Comparison of ENCODE assay signal across 13 cellular contexts in the genomic region with DNA sequence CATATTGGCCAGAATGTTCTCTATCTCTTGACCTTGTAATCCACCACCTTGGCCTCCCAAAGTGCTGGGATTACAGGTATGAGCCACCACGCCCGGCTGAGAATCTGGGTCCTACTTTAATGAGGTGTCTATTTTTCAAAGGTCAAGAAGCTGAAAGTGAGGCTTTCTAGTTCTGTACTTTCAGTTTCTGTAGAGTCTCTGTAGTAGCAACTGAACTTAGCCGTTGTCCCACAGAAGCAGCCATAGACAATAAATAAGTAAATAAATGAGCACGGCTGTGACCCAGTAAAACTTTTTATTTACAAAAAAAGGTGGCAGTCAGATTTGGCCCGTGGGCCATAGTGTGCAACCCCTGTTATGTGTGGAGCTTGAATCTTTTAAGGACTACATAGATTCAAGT.
DNase-seq lines count a peak whose midpoint lies in the region; ATAC-seq and TF ChIP-seq lines count a peak whose summit lies in the region.
"Had no signal": no experiment of that assay in that cellular context is flagged by ENCODE, and none has a peak within 500 bp of the region (broad histone marks: within the 10 kb centered on the region; RNA-seq: fewer than 3 reads in every experiment).

No MANE protein-coding gene starts in this region.

- H3K27ac Mint-ChIP-seq in stimulated activated naive CD8-positive, alpha-beta T cell treated with anti-CD3 and anti-CD28 coated beads, Interleukin-15, amount 100 ng/mL, for 72 hours: no peak overlapping the region
- H3K27ac Mint-ChIP-seq: T-helper 2 cell treated with Interferon-gamma antibody and Interleukin-4, amounts not matched to agents 5 μg/mL and 100 μg/mL, for 36 hours had no signal

- H3K27me3 ChIP-seq in right lobe of liver (no peaks in the 10 kb centered on the region), Peyer's patch (no peaks in the 10 kb centered on the region)

- H3K27ac ChIP-seq in right lobe of liver: peak overlapping the region in 2 of 3 donors; percentile 21 to 47
- no peak overlapping the region for H3K27ac ChIP-seq in Peyer's patch

- H3K9me3 Mint-ChIP-seq in stimulated activated naive CD8-positive, alpha-beta T cell treated with anti-CD3 and anti-CD28 coated beads, Interleukin-15, amount 100 ng/mL, for 72 hours: no peaks in the 10 kb centered on the region
- H3K9me3 Mint-ChIP-seq: T-helper 2 cell treated with Interferon-gamma antibody and Interleukin-4, amounts not matched to agents 5 μg/mL and 100 μg/mL, for 36 hours had no signal

- intact Hi-C loops in right lobe of liver (cut with DNase I): no loop called here

- 26% methylated on average over 5 of the region's 5 CpGs for WGBS in right lobe of liver (ENCODE audit: insufficient coverage, low coverage, low lambda C conversion rate, missing lambda C conversion rate)

- H3K4me3 ChIP-seq in right lobe of liver (no peak overlapping the region), Peyer's patch (no peak overlapping the region)

- H3K36me3 ChIP-seq in right lobe of liver: peaks cover 0 to 26% (median 6%) of the 10 kb centered on the region in 4 donors
- peaks cover 0 to 38% (median 0%) of the 10 kb centered on the region in 3 donors for H3K36me3 ChIP-seq in Peyer's patch

- TF ChIP-seq POLR2A in right lobe of liver (IDR thresholded peaks at IDR 0.05): no peak
- no peak for TF ChIP-seq POLR2A in Peyer's patch (IDR thresholded peaks at IDR 0.05)

- ATAC-seq in GM19023 (IDR thresholded peaks at IDR 0.05; ENCODE audit: unreplicated experiment) (peak; percentile 84), GM21528 (IDR thresholded peaks at IDR 0.05; ENCODE audit: low FRiP score, unreplicated experiment) (peak; percentile 84), HG03066 (IDR thresholded peaks at IDR 0.05; ENCODE audit: low read depth, unreplicated experiment) (peak; percentile 85), right lobe of liver (peak; percentile 51 to 75 (median 72))
- no peak for ATAC-seq in stimulated activated naive CD8-positive, alpha-beta T cell treated with anti-CD3 and anti-CD28 coated beads, Interleukin-15, amount 100 ng/mL, for 72 hours

- DNase-seq in right lobe of liver (no peak), Peyer's patch (no peak), COR-L47 (lab: John Stamatoyannopoulos, UW) (no peak)
- DNase-seq in stimulated activated naive CD8-positive, alpha-beta T cell treated with anti-CD3 and anti-CD28 coated beads, Interleukin-15, amount 100 ng/mL, for 72 hours: no peak
- no peak for DNase-seq in central memory CD4-positive, alpha-beta T cell
- DNase-seq: activated CD8-positive, alpha-beta memory T cell treated with anti-CD3 and anti-CD28 coated beads, Interleukin-2, amount 50 U/mL, for 4 hours; anterior cingulate cortex; NCI-H2107; trophoblast cell had no signal

- H3K9me3 ChIP-seq in right lobe of liver (no peaks in the 10 kb centered on the region), Peyer's patch (no peaks in the 10 kb centered on the region)

- H3K27me3 Mint-ChIP-seq in stimulated activated naive CD8-positive, alpha-beta T cell treated with anti-CD3 and anti-CD28 coated beads, Interleukin-15, amount 100 ng/mL, for 72 hours: no peaks in the 10 kb centered on the region

- no peaks in the 10 kb centered on the region for H3K4me1 Mint-ChIP-seq in stimulated activated naive CD8-positive, alpha-beta T cell treated with anti-CD3 and anti-CD28 coated beads, Interleukin-15, amount 100 ng/mL, for 72 hours

- TF ChIP-seq CTCF in right lobe of liver (IDR thresholded peaks at IDR 0.05): no peak
- no peak for TF ChIP-seq CTCF in Peyer's patch (IDR thresholded peaks at IDR 0.05)

- no peak overlapping the region for H3K4me3 Mint-ChIP-seq in stimulated activated naive CD8-positive, alpha-beta T cell treated with anti-CD3 and anti-CD28 coated beads, Interleukin-15, amount 100 ng/mL, for 72 hours
- H3K4me3 Mint-ChIP-seq: T-helper 2 cell treated with Interferon-gamma antibody and Interleukin-4, amounts not matched to agents 5 μg/mL and 100 μg/mL, for 36 hours had no signal

- H3K4me1 ChIP-seq in right lobe of liver: peaks cover 0 to 7% (median 0%) of the 10 kb centered on the region in 4 donors
- no peaks in the 10 kb centered on the region for H3K4me1 ChIP-seq in Peyer's patch

Comparison
In these comparisons a context has a peak if more than half of its experiments do, and no peak if none do; other contexts are left out.
1. H3K27ac ChIP-seq: peak in right lobe of liver (2 of 3); none in Peyer's patch (0 of 4).